18 cellular contexts compared by ENCODE assay signal in genomic region chr2:178286636-178287035, GRCh38.
A peak's percentile ranks its signal among the peaks of the same experiment; 100 is the strongest.
DNase-seq lines count a peak whose midpoint lies in the region; ATAC-seq and TF ChIP-seq lines count a peak whose summit lies in the region.
"Had no signal": no experiment of that assay in that cellular context is flagged by ENCODE, and none has a peak within 500 bp of the region (broad histone marks: within the 10 kb centered on the region; RNA-seq: fewer than 3 reads in every experiment).

No MANE protein-coding gene starts in this region.

- H3K4me3 ChIP-seq in epithelial cell of esophagus (ENCODE audit: low read length) (no peak overlapping the region), osteoblast (ENCODE audit: insufficient read depth, low read length) (no peak overlapping the region)
- H3K4me3 ChIP-seq: BLaER1 had no signal

- no peaks in the 10 kb centered on the region for H3K36me3 ChIP-seq in osteoblast (ENCODE audit: insufficient read depth, low read length)
- H3K36me3 ChIP-seq: BLaER1 had no signal

- H3K79me2 ChIP-seq in osteoblast (ENCODE audit: insufficient read depth, low read length): no peaks in the 10 kb centered on the region

- H3K27me3 ChIP-seq in osteoblast (ENCODE audit: insufficient read depth, low read length): no peaks in the 10 kb centered on the region
- H3K27me3 ChIP-seq: BLaER1 had no signal

- ATAC-seq in GM19351 (IDR thresholded peaks at IDR 0.05; ENCODE audit: unreplicated experiment) (no peak), HG02588 (IDR thresholded peaks at IDR 0.05; ENCODE audit: unreplicated experiment) (no peak)
- ATAC-seq: CD8-positive, alpha-beta T cell had no signal

- peak overlapping the region; percentile 50 for H2AFZ ChIP-seq in osteoblast (ENCODE audit: low read length)

- H3K4me1 ChIP-seq in osteoblast (ENCODE audit: insufficient read depth, low read length): peaks cover 3% of the 10 kb centered on the region
- H3K4me1 ChIP-seq: BLaER1 had no signal

- DNase-seq in ELR (ENCODE audit: low read depth) (peak; percentile 19), epithelial cell of esophagus (ENCODE audit: low read depth) (peak; percentile 32), osteoblast (ENCODE audit: insufficient read length, low spot score, missing footprints) (no peak), NCI-H2171 (lab: John Stamatoyannopoulos, UW) (no peak)
- DNase-seq: Caco-2; CD4-positive, CD25-positive, alpha-beta regulatory T cell; CD8-positive, alpha-beta T cell; DMS153; DND-41; GF-D8; GOT3; H7; HCEC 1CT had no signal

- no peaks in the 10 kb centered on the region for H3K9me3 ChIP-seq in osteoblast (ENCODE audit: low read depth, low read length)
- H3K9me3 ChIP-seq: BLaER1 had no signal

- no peaks in the 10 kb centered on the region for H4K20me1 ChIP-seq in osteoblast (ENCODE audit: insufficient read depth, low read length)
- H4K20me1 ChIP-seq: BLaER1 had no signal

- H3K4me2 ChIP-seq in osteoblast (ENCODE audit: insufficient read depth, low read length): no peak overlapping the region
- H3K4me2 ChIP-seq: BLaER1 had no signal

- H3K27ac ChIP-seq in osteoblast (ENCODE audit: low read depth, low read length): no peak overlapping the region
- H3K27ac ChIP-seq: 22Rv1, BLaER1, C4-2B had no signal

- no peak for TF ChIP-seq CTCF in epithelial cell of esophagus (IDR thresholded peaks at IDR 0.05; ENCODE audit: insufficient read depth, low read depth, low read length, missing control alignments)
- TF ChIP-seq CTCF in osteoblast (IDR thresholded peaks at IDR 0.05; ENCODE audit: extremely low read depth, low read depth, low read length): no peak

Comparison
In these comparisons a context has a peak if more than half of its experiments do, and no peak if none do; other contexts are left out.
1. DNase-seq: peak in ELR (single experiment) and epithelial cell of esophagus (single experiment); none in osteoblast (single experiment) and NCI-H2171 (single experiment).